Comparison of ENCODE assay signal across 8 cellular contexts in genomic region chr5:124929000-124929399, GRCh38.
"Had no signal": no experiment of that assay in that cellular context is flagged by ENCODE, and none has a peak within 500 bp of the region (broad histone marks: within the 10 kb centered on the region; RNA-seq: fewer than 3 reads in every experiment).

No MANE protein-coding gene starts in this region.

- H3K4me3 ChIP-seq: GM23338, HAP-1, K562 had no signal

- H3K36me3 ChIP-seq: HAP-1 had no signal

- H3K4me3 Mint-ChIP-seq: GM23338, HFFc6 had no signal

- ATAC-seq: GM23338, HCT116, K562 had no signal

- H3K9me3 Mint-ChIP-seq: GM23338 had no signal

- H3K27ac Mint-ChIP-seq: GM23338, HFFc6 had no signal

- DNase-seq: H7, HFFc6, IMR-90, KG1 had no signal

- H3K4me2 ChIP-seq: GM23338 had no signal

- H2AFZ ChIP-seq: GM23338 had no signal

- H3K9me3 ChIP-seq: HAP-1 had no signal

- H3K4me1 Mint-ChIP-seq: GM23338 had no signal
